ENCODE assay signal across 18 cellular contexts in the genomic region with DNA sequence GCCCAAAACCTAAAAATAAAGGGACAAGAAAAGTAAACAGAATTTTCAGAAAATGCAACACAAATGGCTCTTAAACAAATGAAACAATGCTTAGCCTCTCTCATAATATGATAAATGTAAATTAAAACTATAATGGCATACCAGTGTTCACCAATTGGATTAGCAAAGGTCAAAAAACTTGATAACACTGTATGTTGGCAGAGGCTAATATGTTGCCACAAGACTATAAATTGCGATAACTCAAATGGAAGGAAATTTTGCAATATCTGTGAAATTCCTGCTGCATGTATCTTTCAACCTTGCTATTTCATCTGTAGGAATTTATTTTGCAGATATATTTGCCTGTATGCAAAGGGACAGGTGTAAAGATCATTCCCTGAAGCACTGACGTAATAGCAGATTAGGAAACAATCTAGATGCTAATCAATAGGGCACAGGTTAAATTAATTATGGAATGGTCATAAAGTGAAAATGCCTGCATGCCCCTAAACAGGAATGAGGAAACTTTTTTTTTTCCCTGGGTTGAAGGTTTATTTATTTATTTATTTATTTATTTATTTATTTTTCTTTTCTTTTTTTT.
DNase-seq lines count a peak whose midpoint lies in the region; FAIRE-seq and TF ChIP-seq lines count a peak whose summit lies in the region.
"Had no signal": no experiment of that assay in that cellular context is flagged by ENCODE, and none has a peak within 500 bp of the region (broad histone marks: within the 10 kb centered on the region; RNA-seq: fewer than 3 reads in every experiment).

No MANE protein-coding gene starts in this region.

- H3K36me3 ChIP-seq in small intestine (ENCODE audit: control insufficient read depth in 2 of 2, insufficient read depth in 2 of 2, low read length in 2 of 2): no peaks in the 10 kb centered on the region
- H3K36me3 ChIP-seq: BLaER1 had no signal

- no peaks in the 10 kb centered on the region for H3K4me1 ChIP-seq in small intestine (ENCODE audit: control insufficient read depth in 2 of 2, insufficient read depth in 1 of 2, low read depth in 1 of 2, low read length in 1 of 2)
- H3K4me1 ChIP-seq: Caco-2 had no signal

- H3K4me3 ChIP-seq in fibroblast of pulmonary artery (replicated peaks; ENCODE audit: low read depth, low read length) (no peak overlapping the region), small intestine (ENCODE audit: low read depth in 1 of 2, low read length in 2 of 2) (no peak overlapping the region)
- H3K4me3 ChIP-seq: A549, BLaER1 had no signal

- H3K27ac ChIP-seq in small intestine (ENCODE audit: low read depth in 1 of 2, low read length in 1 of 2): no peak overlapping the region
- H3K27ac ChIP-seq: A549, BLaER1, HL-60 had no signal

- H3K36me3 Mint-ChIP-seq in Calu3 (ENCODE audit: insufficient read depth, unreplicated experiment): peaks cover 19% of the 10 kb centered on the region
- H3K36me3 Mint-ChIP-seq in HFFc6 (ENCODE audit: low read depth): no peaks in the 10 kb centered on the region
- H3K36me3 Mint-ChIP-seq: CD8-positive, alpha-beta memory T cell had no signal

- intact Hi-C loops in Calu3 (cut with micrococcal nuclease; ENCODE audit: unreplicated experiment): loop anchor here (5.0 to 10.0 kb wide), 6 partner anchors 59 to 581 kb away; no protein-coding TSS in a partner anchor

- no peaks in the 10 kb centered on the region for H3K27me3 ChIP-seq in small intestine (ENCODE audit: control insufficient read depth in 2 of 2, insufficient read depth in 2 of 2, low read length in 2 of 2)
- H3K27me3 ChIP-seq: BLaER1 had no signal

- H3K27me3 Mint-ChIP-seq in Calu3 (ENCODE audit: unreplicated experiment) (no peaks in the 10 kb centered on the region), HFFc6 (ENCODE audit: insufficient read depth) (no peaks in the 10 kb centered on the region)

- no peak for FAIRE-seq in small intestine (lab: Jason Lieb, UNC)
- no peak for FAIRE-seq in RCC 7860 (lab: Jason Lieb, UNC)
- FAIRE-seq: A549, GM18507 had no signal

- DNase-seq in Calu3: no peak
- no peak for DNase-seq in HFFc6
- peak; percentile 4 for DNase-seq in fibroblast of pulmonary artery (ENCODE audit: low read depth)
- peak; percentile 79 for DNase-seq in small intestine
- DNase-seq in RCC 7860 (ENCODE audit: low spot score): no peak
- no peak for DNase-seq in DMS79 (lab: John Stamatoyannopoulos, UW)
- DNase-seq in H4 (ENCODE audit: low spot score): no peak
- DNase-seq: Caco-2; CD8-positive, alpha-beta memory T cell; DMS53; GOT3; HCEC 1CT; IMR-90; KBM-7 had no signal

- no TSS peak for BruUV-seq in Calu3 (replicated peaks; lab: Mats Ljungman, UMichigan)

- peak overlapping the region; percentile 86 for H3K27ac Mint-ChIP-seq in Calu3 (ENCODE audit: unreplicated experiment)
- H3K27ac Mint-ChIP-seq in HFFc6: peak overlapping the region; percentile 92; the same call in 1 of the 2 replicates
- H3K27ac Mint-ChIP-seq: CD8-positive, alpha-beta memory T cell had no signal

- WGBS in small intestine, 3 donors: 19 to 77% (median 23%) methylated on average over 2 of the region's 2 CpGs

- CTCF ChIA-PET in Calu3 (lab: Charles Lee): no interaction called here

- H3K9me3 Mint-ChIP-seq in Calu3 (ENCODE audit: low read depth, unreplicated experiment) (no peaks in the 10 kb centered on the region), HFFc6 (no peaks in the 10 kb centered on the region)
- H3K9me3 Mint-ChIP-seq: CD8-positive, alpha-beta memory T cell had no signal

- no peaks in the 10 kb centered on the region for H3K9me3 ChIP-seq in small intestine (ENCODE audit: control insufficient read depth, low read depth)
- H3K9me3 ChIP-seq: A549, BLaER1, Caco-2 had no signal

- no peak overlapping the region for H3K4me3 Mint-ChIP-seq in Calu3 (ENCODE audit: low read depth, unreplicated experiment)
- no peak overlapping the region for H3K4me3 Mint-ChIP-seq in HFFc6
- H3K4me3 Mint-ChIP-seq: CD8-positive, alpha-beta memory T cell had no signal

- peaks cover 66% of the 10 kb centered on the region for H3K4me1 Mint-ChIP-seq in Calu3 (ENCODE audit: low read depth, unreplicated experiment)
- H3K4me1 Mint-ChIP-seq in HFFc6 (ENCODE audit: low read depth): peaks cover 55% of the 10 kb centered on the region
- H3K4me1 Mint-ChIP-seq: CD8-positive, alpha-beta memory T cell had no signal

- TF ChIP-seq CTCF in Calu3 (IDR thresholded peaks at IDR 0.05; ENCODE audit: unreplicated experiment): no peak
- TF ChIP-seq CTCF in HFFc6 (IDR thresholded peaks at IDR 0.05): no peak
- TF ChIP-seq CTCF in fibroblast of pulmonary artery (IDR thresholded peaks at IDR 0.05; ENCODE audit: low read length, missing control alignments): no peak

Comparison
In these comparisons a context has a peak if more than half of its experiments do, and no peak if none do; other contexts are left out.
1. DNase-seq: peak in fibroblast of pulmonary artery (single experiment) and small intestine (single experiment); none in Calu3 (single experiment), HFFc6 (single experiment), RCC 7860 (single experiment), DMS79 (single experiment) and H4 (single experiment).